ENCODE assay signal across 9 cellular contexts in genomic region chr3:134039161-134039862, GRCh38. TPM values are rescaled to one million over a fixed set of nuclear protein-coding genes. Genes with fewer than 3 reads are reported as not detected.
DNase-seq lines count a peak whose midpoint lies in the region; TF ChIP-seq lines count a peak whose summit lies in the region.
"Had no signal": no experiment of that assay in that cellular context is flagged by ENCODE, and none has a peak within 500 bp of the region (broad histone marks: within the 10 kb centered on the region; RNA-seq: fewer than 3 reads in every experiment).

No MANE protein-coding gene starts in this region.

- H3K27ac ChIP-seq in prostate gland, result no peak overlapping the region

- no peaks in the 10 kb centered on the region for H3K4me1 Mint-ChIP-seq in Calu3 (ENCODE audit: low read depth, unreplicated experiment)
- no peaks in the 10 kb centered on the region for H3K4me1 Mint-ChIP-seq in activated T-helper 1 cell treated with anti-CD3 and anti-CD28 coated beads, Interleukin-12 subunit alpha, Interleukin-12 subunit beta, Interleukin-2, Interleukin-4 antibody, amounts not matched to agents 30 ng/mL and 10 ng/mL and 1 ng/mL, durations not matched to agents 14 hours and 24 hours and 36 hours (ENCODE audit: low read depth)

- H3K9me3 Mint-ChIP-seq in Calu3 (ENCODE audit: low read depth, unreplicated experiment), result peaks cover 2% of the 10 kb centered on the region
- H3K9me3 Mint-ChIP-seq in activated T-helper 1 cell treated with anti-CD3 and anti-CD28 coated beads, Interleukin-12 subunit alpha, Interleukin-12 subunit beta, Interleukin-2, Interleukin-4 antibody, amounts not matched to agents 30 ng/mL and 10 ng/mL and 1 ng/mL, durations not matched to agents 14 hours and 24 hours and 36 hours, result peaks cover 3% of the 10 kb centered on the region

- H3K4me1 ChIP-seq in mucosa of stomach (ENCODE audit: control insufficient read depth, insufficient read depth, low read length) (peaks cover 56% of the 10 kb centered on the region), prostate gland (replicated peaks) (no peaks in the 10 kb centered on the region)

- H3K27ac Mint-ChIP-seq in Calu3 (ENCODE audit: unreplicated experiment), result no peak overlapping the region
- H3K27ac Mint-ChIP-seq in activated T-helper 1 cell treated with anti-CD3 and anti-CD28 coated beads, Interleukin-12 subunit alpha, Interleukin-12 subunit beta, Interleukin-2, Interleukin-4 antibody, amounts not matched to agents 30 ng/mL and 10 ng/mL and 1 ng/mL, durations not matched to agents 14 hours and 24 hours and 36 hours, result no peak overlapping the region

- H3K27me3 ChIP-seq in MG63, result no peaks in the 10 kb centered on the region
- no peaks in the 10 kb centered on the region for H3K27me3 ChIP-seq in mucosa of stomach (ENCODE audit: control insufficient read depth, insufficient read depth, low read length)
- no peaks in the 10 kb centered on the region for H3K27me3 ChIP-seq in prostate gland (replicated peaks; ENCODE audit: insufficient read depth)

- peak; percentile 71 for TF ChIP-seq CTCF in Calu3 (IDR thresholded peaks at IDR 0.05; ENCODE audit: unreplicated experiment)
- peak; percentile 29 for TF ChIP-seq CTCF in fibroblast of mammary gland (conservative IDR thresholded peaks at IDR 0.05; ENCODE audit: control insufficient read depth, insufficient read depth, low read depth, low read length)
- TF ChIP-seq CTCF in prostate gland (IDR thresholded peaks at IDR 0.05), result no peak

- BruUV-seq in Calu3 (replicated peaks; lab: Mats Ljungman, UMichigan), result no TSS peak

- H3K36me3 Mint-ChIP-seq in Calu3 (ENCODE audit: insufficient read depth, unreplicated experiment), result no peaks in the 10 kb centered on the region
- no peaks in the 10 kb centered on the region for H3K36me3 Mint-ChIP-seq in activated T-helper 1 cell treated with anti-CD3 and anti-CD28 coated beads, Interleukin-12 subunit alpha, Interleukin-12 subunit beta, Interleukin-2, Interleukin-4 antibody, amounts not matched to agents 30 ng/mL and 10 ng/mL and 1 ng/mL, durations not matched to agents 14 hours and 24 hours and 36 hours (ENCODE audit: low read depth)

- H3K36me3 ChIP-seq in MG63, result no peaks in the 10 kb centered on the region
- H3K36me3 ChIP-seq in mucosa of stomach (ENCODE audit: control insufficient read depth, insufficient read depth, low read length), result no peaks in the 10 kb centered on the region
- H3K36me3 ChIP-seq in prostate gland, result no peaks in the 10 kb centered on the region

- no peak overlapping the region for H3K4me3 Mint-ChIP-seq in Calu3 (ENCODE audit: low read depth, unreplicated experiment)
- no peak overlapping the region for H3K4me3 Mint-ChIP-seq in activated T-helper 1 cell treated with anti-CD3 and anti-CD28 coated beads, Interleukin-12 subunit alpha, Interleukin-12 subunit beta, Interleukin-2, Interleukin-4 antibody, amounts not matched to agents 30 ng/mL and 10 ng/mL and 1 ng/mL, durations not matched to agents 14 hours and 24 hours and 36 hours

- intact Hi-C loops in Calu3 (cut with micrococcal nuclease; ENCODE audit: unreplicated experiment), result loop anchor here (1.0 kb wide), 1 partner anchor 109 kb away; no protein-coding TSS in a partner anchor
- intact Hi-C loops in prostate gland (cut with DNase I), result no loop called here
- intact Hi-C loops in activated T-helper 1 cell treated with anti-CD3 and anti-CD28 coated beads, Interleukin-12 subunit alpha, Interleukin-12 subunit beta, Interleukin-2, Interleukin-4 antibody, amounts not matched to agents 30 ng/mL and 10 ng/mL and 1 ng/mL, durations not matched to agents 14 hours and 24 hours and 36 hours (cut with micrococcal nuclease), result no loop called here

- peak; percentile 51 for DNase-seq in Calu3
- peak; percentile 13 for DNase-seq in MG63
- no peak for DNase-seq in fibroblast of mammary gland (ENCODE audit: low read depth)
- DNase-seq in prostate gland (ENCODE audit: low spot score), result no peak
- no peak for DNase-seq in activated T-helper 1 cell treated with anti-CD3 and anti-CD28 coated beads, Interleukin-12 subunit alpha, Interleukin-12 subunit beta, Interleukin-2, Interleukin-4 antibody, amounts not matched to agents 30 ng/mL and 10 ng/mL and 1 ng/mL, durations not matched to agents 14 hours and 24 hours and 36 hours (ENCODE audit: low spot score)
- DNase-seq in Kasumi-1 (lab: John Stamatoyannopoulos, UW), result no peak
- DNase-seq in COLO668 (lab: John Stamatoyannopoulos, UW; ENCODE audit: unreplicated experiment), result no peak
- DNase-seq: DMS153 had no signal

- no peak overlapping the region for H3K4me3 ChIP-seq in MG63
- no peak overlapping the region for H3K4me3 ChIP-seq in fibroblast of mammary gland (ENCODE audit: control insufficient read depth, low read depth, low read length)
- H3K4me3 ChIP-seq in mucosa of stomach (ENCODE audit: low read length), result peak overlapping the region; percentile 4
- H3K4me3 ChIP-seq in prostate gland, result no peak overlapping the region

- H3K9ac ChIP-seq in mucosa of stomach (ENCODE audit: low read length), result peak overlapping the region; percentile 65

- TF ChIP-seq POLR2A in prostate gland (IDR thresholded peaks at IDR 0.05), result no peak

- peaks cover 7% of the 10 kb centered on the region for H3K27me3 Mint-ChIP-seq in Calu3 (ENCODE audit: unreplicated experiment)
- H3K27me3 Mint-ChIP-seq in activated T-helper 1 cell treated with anti-CD3 and anti-CD28 coated beads, Interleukin-12 subunit alpha, Interleukin-12 subunit beta, Interleukin-2, Interleukin-4 antibody, amounts not matched to agents 30 ng/mL and 10 ng/mL and 1 ng/mL, durations not matched to agents 14 hours and 24 hours and 36 hours (ENCODE audit: insufficient read depth), result no peaks in the 10 kb centered on the region

- H3K9me3 ChIP-seq in MG63 (peaks cover 6% of the 10 kb centered on the region), mucosa of stomach (ENCODE audit: control insufficient read depth, low read length) (no peaks in the 10 kb centered on the region), prostate gland (no peaks in the 10 kb centered on the region)

- 73% methylated on average over 8 of the region's 8 CpGs for WGBS in prostate gland

- CTCF ChIA-PET in Calu3 (lab: Charles Lee), result no interaction called here

RNA-seq across cellular contexts. Expression of gene SLCO2A1, which starts 9.6 kb away (rescaled TPM):
- not detected in 2 replicates for total RNA-seq in Calu3 (2022)
- total RNA-seq in MG63 (2014; rRNA removed; shearing (Covaris generic); ENCODE audit: low replicate concordance), result 0.02 and 0.72 TPM in 2 replicates
- 10 to 100 TPM; 15.9 to 46.7 TPM for total RNA-seq in prostate gland
- total RNA-seq in activated T-helper 1 cell treated with anti-CD3 and anti-CD28 coated beads, Interleukin-12 subunit alpha, Interleukin-12 subunit beta, Interleukin-2, Interleukin-4 antibody, amounts not matched to agents 30 ng/mL and 10 ng/mL and 1 ng/mL, durations not matched to agents 14 hours and 24 hours and 36 hours, result not detected in 2 replicates

Comparison
In these comparisons a context has a peak if more than half of its experiments do, and no peak if none do; other contexts are left out.
1. DNase-seq: peak in Calu3 (single experiment) and MG63 (single experiment); none in fibroblast of mammary gland (single experiment), prostate gland (single experiment), activated T-helper 1 cell treated with anti-CD3 and anti-CD28 coated beads, Interleukin-12 subunit alpha, Interleukin-12 subunit beta, Interleukin-2, Interleukin-4 antibody, amounts not matched to agents 30 ng/mL and 10 ng/mL and 1 ng/mL, durations not matched to agents 14 hours and 24 hours and 36 hours (single experiment), Kasumi-1 (0 of 2) and COLO668 (single experiment).
2. CTCF ChIP-seq: peak in Calu3 (single experiment) and fibroblast of mammary gland (single experiment); none in prostate gland (0 of 4).